Comparison of ENCODE assay signal across 15 cellular contexts in the genomic region with DNA sequence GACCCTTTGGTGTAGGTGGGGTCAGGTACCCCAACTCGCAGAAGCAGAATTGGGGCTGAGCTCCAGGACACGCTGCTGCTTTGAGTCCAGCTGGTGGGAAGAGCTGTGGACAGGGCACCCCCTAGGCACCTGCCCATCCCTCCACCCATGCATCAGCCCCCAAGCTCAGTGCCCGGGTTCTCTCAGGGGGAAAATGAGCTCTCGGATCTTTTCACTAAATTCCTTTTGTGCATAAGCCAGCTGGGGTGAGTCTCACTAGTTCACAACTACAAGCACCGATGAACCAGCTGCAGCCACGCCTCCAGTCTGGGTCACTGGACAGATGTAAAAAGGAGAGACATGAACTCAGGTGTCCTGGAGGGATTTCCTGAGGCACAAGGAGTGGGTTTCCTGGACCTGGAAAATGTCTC.
DNase-seq lines count a peak whose midpoint lies in the region; ATAC-seq and TF ChIP-seq lines count a peak whose summit lies in the region.
"Had no signal": no experiment of that assay in that cellular context is flagged by ENCODE, and none has a peak within 500 bp of the region (broad histone marks: within the 10 kb centered on the region; RNA-seq: fewer than 3 reads in every experiment).

No MANE protein-coding gene starts in this region.

- intact Hi-C loops in sciatic nerve (cut with DNase I): no loop called here

- H3K36me3 ChIP-seq in endodermal cell (ENCODE audit: control insufficient read depth, insufficient read depth, low read length): no peaks in the 10 kb centered on the region
- H3K36me3 ChIP-seq: BE2C, HAP-1 had no signal

- H3K27ac Mint-ChIP-seq in endodermal cell: no peak overlapping the region
- H3K27ac Mint-ChIP-seq: CD4-positive, alpha-beta memory T cell had no signal

- H3K27me3 Mint-ChIP-seq in endodermal cell (ENCODE audit: insufficient read depth): peaks cover 4% of the 10 kb centered on the region
- H3K27me3 Mint-ChIP-seq: CD4-positive, alpha-beta memory T cell had no signal

- no peak for ATAC-seq in sciatic nerve

- WGBS in endodermal cell (ENCODE audit: insufficient coverage in 1 of 2, insufficient read length in 1 of 2), 2 experiments: 88 to 92% methylated on average over 4 to 6 of the region's 6 CpGs

- peaks cover 6% of the 10 kb centered on the region for H3K9me3 Mint-ChIP-seq in endodermal cell

- H3K4me3 Mint-ChIP-seq in endodermal cell: no peak overlapping the region
- H3K4me3 Mint-ChIP-seq: CD4-positive, alpha-beta memory T cell had no signal

- TF ChIP-seq CTCF in endodermal cell (conservative IDR thresholded peaks at IDR 0.05): no peak

- no peaks in the 10 kb centered on the region for H3K9me3 ChIP-seq in endodermal cell (ENCODE audit: control insufficient read depth, low read length)
- H3K9me3 ChIP-seq: A549, BE2C, HAP-1 had no signal

- no peaks in the 10 kb centered on the region for H3K4me1 Mint-ChIP-seq in endodermal cell
- H3K4me1 Mint-ChIP-seq: CD4-positive, alpha-beta memory T cell had no signal

- no peaks in the 10 kb centered on the region for H3K36me3 Mint-ChIP-seq in endodermal cell (ENCODE audit: low read depth)
- H3K36me3 Mint-ChIP-seq: CD4-positive, alpha-beta memory T cell had no signal

- no peak overlapping the region for H3K27ac ChIP-seq in endodermal cell (ENCODE audit: low read depth, low read length)
- H3K27ac ChIP-seq: A549, C4-2B had no signal

- DNase-seq in activated effector memory CD4-positive, alpha-beta T cell treated with anti-CD3 and anti-CD28 coated beads, Interleukin-2, amount 50 U/mL, for 16 hours: peak; percentile 19
- no peak for DNase-seq in activated effector memory CD4-positive, alpha-beta T cell treated with Interleukin-2 at 50 U/mL for 16 hours
- peak; percentile 50 for DNase-seq in left kidney (ENCODE audit: low read depth, low spot score)
- DNase-seq in sciatic nerve (ENCODE audit: low spot score): peak; percentile 17
- DNase-seq in NOMO-1 (lab: John Stamatoyannopoulos, UW; ENCODE audit: unreplicated experiment in 2 of 2): no peak
- DNase-seq in NCI-H2107 (lab: John Stamatoyannopoulos, UW): no peak
- DNase-seq in endodermal cell: no peak
- DNase-seq: BE2C; CD4-positive, alpha-beta memory T cell; DMS79; EL; GOT3 had no signal

- no peaks in the 10 kb centered on the region for H3K4me1 ChIP-seq in endodermal cell (ENCODE audit: control insufficient read depth, insufficient read depth, low read length)
- H3K4me1 ChIP-seq: A549, BE2C, HAP-1 had no signal

- no peak overlapping the region for H3K9ac ChIP-seq in endodermal cell (ENCODE audit: extremely low read depth, low read length, poor library complexity, severe bottlenecking)

- no peak overlapping the region for H3K4me3 ChIP-seq in endodermal cell (ENCODE audit: low read length)
- H3K4me3 ChIP-seq: A549, HAP-1 had no signal

- no peaks in the 10 kb centered on the region for H3K27me3 ChIP-seq in endodermal cell (ENCODE audit: control insufficient read depth, insufficient read depth, low read length, poor library complexity, severe bottlenecking)
- H3K27me3 ChIP-seq: BE2C had no signal

Comparison
In these comparisons a context has a peak if more than half of its experiments do, and no peak if none do; other contexts are left out.
1. DNase-seq: peak in activated effector memory CD4-positive, alpha-beta T cell treated with anti-CD3 and anti-CD28 coated beads, Interleukin-2, amount 50 U/mL, for 16 hours (single experiment), left kidney (single experiment) and sciatic nerve (single experiment); none in activated effector memory CD4-positive, alpha-beta T cell treated with Interleukin-2 at 50 U/mL for 16 hours (single experiment), NOMO-1 (0 of 2), NCI-H2107 (single experiment) and endodermal cell (single experiment).